In genomic region chr11:79708319-79708928, GRCh38 we compare ENCODE assay signal across 8 cellular contexts.
DNase-seq lines count a peak whose midpoint lies in the region; ATAC-seq and TF ChIP-seq lines count a peak whose summit lies in the region.

No MANE protein-coding gene starts in this region.

- no peak overlapping the region for H3K4me3 Mint-ChIP-seq in stimulated activated naive CD8-positive, alpha-beta T cell treated with anti-CD3 and anti-CD28 coated beads, Interleukin-15, amount 100 ng/mL, for 72 hours

- H3K27ac Mint-ChIP-seq in stimulated activated naive CD8-positive, alpha-beta T cell treated with anti-CD3 and anti-CD28 coated beads, Interleukin-15, amount 100 ng/mL, for 72 hours: no peak overlapping the region

- TF ChIP-seq CTCF in LNCAP (IDR thresholded peaks at IDR 0.05): peak; percentile 56

- ATAC-seq in GM21423 (IDR thresholded peaks at IDR 0.05; ENCODE audit: unreplicated experiment) (peak; percentile 55), HG03139 (IDR thresholded peaks at IDR 0.05; ENCODE audit: unreplicated experiment) (no peak)
- ATAC-seq in stimulated activated naive CD8-positive, alpha-beta T cell treated with anti-CD3 and anti-CD28 coated beads, Interleukin-15, amount 100 ng/mL, for 72 hours: no peak

- no peaks in the 10 kb centered on the region for H3K9me3 ChIP-seq in iPS DF 6.9 (ENCODE audit: control insufficient read depth, insufficient read depth, low read length)

- no peaks in the 10 kb centered on the region for H3K4me1 Mint-ChIP-seq in stimulated activated naive CD8-positive, alpha-beta T cell treated with anti-CD3 and anti-CD28 coated beads, Interleukin-15, amount 100 ng/mL, for 72 hours

- H3K4me1 ChIP-seq in iPS DF 6.9 (ENCODE audit: control insufficient read depth, insufficient read depth, low read length): no peaks in the 10 kb centered on the region

- WGBS in iPS DF 6.9 (ENCODE audit: insufficient coverage, insufficient read length): no CpG with 5 or more reads among the region's 10 CpGs

- peaks cover 29 to 38% of the 10 kb centered on the region in 2 donors for H3K9me3 Mint-ChIP-seq in stimulated activated naive CD8-positive, alpha-beta T cell treated with anti-CD3 and anti-CD28 coated beads, Interleukin-15, amount 100 ng/mL, for 72 hours

- H3K27me3 ChIP-seq in iPS DF 6.9 (ENCODE audit: control insufficient read depth, insufficient read depth, low read length): no peaks in the 10 kb centered on the region

- DNase-seq in Daoy (ENCODE audit: low read depth): peak; percentile 11
- DNase-seq in SHP77 treated with DMSO at 0.1 percent for 48 hours (lab: John Stamatoyannopoulos, UW): peak; percentile 33
- peak; percentile 45 for DNase-seq in iPS DF 6.9 (ENCODE audit: low read depth, low spot score)
- DNase-seq in stimulated activated naive CD8-positive, alpha-beta T cell treated with anti-CD3 and anti-CD28 coated beads, Interleukin-15, amount 100 ng/mL, for 72 hours: no peak
- DNase-seq in NCI-H128 (lab: John Stamatoyannopoulos, UW; ENCODE audit: unreplicated experiment): no peak

- no peak overlapping the region for H3K27ac ChIP-seq in iPS DF 6.9 (ENCODE audit: low read length)

- H3K4me3 ChIP-seq in iPS DF 6.9 (ENCODE audit: low read length): no peak overlapping the region

- no peaks in the 10 kb centered on the region for H3K27me3 Mint-ChIP-seq in stimulated activated naive CD8-positive, alpha-beta T cell treated with anti-CD3 and anti-CD28 coated beads, Interleukin-15, amount 100 ng/mL, for 72 hours

- no peaks in the 10 kb centered on the region for H3K36me3 ChIP-seq in iPS DF 6.9 (ENCODE audit: control insufficient read depth, insufficient read depth, low read length)

Comparison
In these comparisons a context has a peak if more than half of its experiments do, and no peak if none do; other contexts are left out.
1. DNase-seq: peak in Daoy (single experiment), SHP77 treated with DMSO at 0.1 percent for 48 hours (single experiment) and iPS DF 6.9 (single experiment); none in stimulated activated naive CD8-positive, alpha-beta T cell treated with anti-CD3 and anti-CD28 coated beads, Interleukin-15, amount 100 ng/mL, for 72 hours (0 of 2) and NCI-H128 (single experiment).